Comparison of ENCODE assay signal across 18 cellular contexts in the genomic region with DNA sequence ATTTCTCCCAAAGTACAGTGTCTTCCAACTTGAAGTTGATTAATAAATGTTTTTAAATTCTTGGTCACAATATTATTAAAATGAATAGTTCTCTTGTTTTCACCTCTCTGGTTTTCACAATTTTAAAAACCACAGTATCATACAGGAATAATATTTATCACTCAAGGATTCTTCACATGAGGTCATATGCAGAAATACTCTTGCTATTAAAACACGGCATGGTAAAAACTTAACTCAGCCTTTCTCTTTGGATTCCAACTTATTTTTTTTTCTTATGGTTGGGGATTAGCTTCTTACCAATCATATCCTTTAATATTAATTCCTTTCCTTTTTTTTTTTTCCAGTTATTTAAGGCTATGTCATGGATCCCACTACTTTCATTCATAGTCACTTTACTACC.
"Had no signal": no experiment of that assay in that cellular context is flagged by ENCODE, and none has a peak within 500 bp of the region (broad histone marks: within the 10 kb centered on the region; RNA-seq: fewer than 3 reads in every experiment).

No MANE protein-coding gene starts in this region.

- H3K36me3 ChIP-seq: gastrocnemius medialis, transverse colon, WERI-Rb-1 had no signal

- H3K27me3 ChIP-seq: gastrocnemius medialis, transverse colon had no signal

- H3K4me1 ChIP-seq: gastrocnemius medialis, transverse colon had no signal

- H3K9me3 Mint-ChIP-seq: activated CD4-positive, alpha-beta memory T cell treated with anti-CD3 and anti-CD28 coated beads for 36 hours; activated naive CD4-positive, alpha-beta T cell treated with anti-CD3 and anti-CD28 coated beads, Interleukin-2, amount 10 ng/mL, durations not matched to agents 7 days and 5 days; activated T-cell treated with anti-CD3 and anti-CD28 coated beads, Interleukin-2, amount 50 U/mL, for 24 hours; brain; naive thymus-derived CD4-positive, alpha-beta T cell had no signal

- H3K4me3 Mint-ChIP-seq: activated CD4-positive, alpha-beta memory T cell treated with anti-CD3 and anti-CD28 coated beads for 36 hours; activated naive CD4-positive, alpha-beta T cell treated with anti-CD3 and anti-CD28 coated beads, Interleukin-2, amount 10 ng/mL, durations not matched to agents 7 days and 5 days; activated T-cell treated with anti-CD3 and anti-CD28 coated beads, Interleukin-2, amount 50 U/mL, for 24 hours; brain; naive thymus-derived CD4-positive, alpha-beta T cell; T-helper 17 cell had no signal

- H3K4me1 Mint-ChIP-seq: brain, T-helper 17 cell had no signal

- DNase-seq: activated CD4-positive, alpha-beta memory T cell treated with anti-CD3 and anti-CD28 coated beads for 36 hours; activated naive CD4-positive, alpha-beta T cell treated with anti-CD3 and anti-CD28 coated beads, Interleukin-2, amount 10 ng/mL, durations not matched to agents 7 days and 5 days; activated T-cell treated with anti-CD3 and anti-CD28 coated beads, Interleukin-2, amount 50 U/mL, for 24 hours; effector CD8-positive, alpha-beta T cell; gastrocnemius medialis; naive thymus-derived CD4-positive, alpha-beta T cell; posterior cingulate gyrus; retina; stimulated activated CD4-positive, alpha-beta T cell treated with anti-CD3 and anti-CD28 coated beads, Interleukin-4, amount 100 ng/mL, for 4 hours; stimulated activated CD8-positive, alpha-beta memory T cell treated with anti-CD3 and anti-CD28 coated beads, Interleukin-4, amount 100 ng/mL, for 48 hours; stimulated activated naive CD8-positive, alpha-beta T cell treated with anti-CD3 and anti-CD28 coated beads, Interleukin-15, Interleukin-2, amounts not matched to agents 100 U/mL and 50 U/mL, for 24 hours; T-helper 17 cell; transverse colon; WERI-Rb-1 had no signal

- H3K36me3 Mint-ChIP-seq: activated CD4-positive, alpha-beta memory T cell treated with anti-CD3 and anti-CD28 coated beads for 36 hours; activated naive CD4-positive, alpha-beta T cell treated with anti-CD3 and anti-CD28 coated beads, Interleukin-2, amount 10 ng/mL, durations not matched to agents 7 days and 5 days; brain had no signal

- H3K27ac Mint-ChIP-seq: activated CD4-positive, alpha-beta memory T cell treated with anti-CD3 and anti-CD28 coated beads for 36 hours; activated naive CD4-positive, alpha-beta T cell treated with anti-CD3 and anti-CD28 coated beads, Interleukin-2, amount 10 ng/mL, durations not matched to agents 7 days and 5 days; activated T-cell treated with anti-CD3 and anti-CD28 coated beads, Interleukin-2, amount 50 U/mL, for 24 hours; brain; naive thymus-derived CD4-positive, alpha-beta T cell; T-helper 17 cell had no signal

- H3K27ac ChIP-seq: gastrocnemius medialis, transverse colon, WERI-Rb-1 had no signal

- H3K27me3 Mint-ChIP-seq: activated naive CD4-positive, alpha-beta T cell treated with anti-CD3 and anti-CD28 coated beads, Interleukin-2, amount 10 ng/mL, durations not matched to agents 7 days and 5 days; brain had no signal

- FAIRE-seq: endothelial cell of umbilical vein, islet of Langerhans had no signal

- H3K4me3 ChIP-seq: gastrocnemius medialis, lung, transverse colon had no signal

- H3K9me3 ChIP-seq: gastrocnemius medialis, transverse colon had no signal
